In genomic region chr18:3148930-3149535, GRCh38 we compare ENCODE assay signal across 15 cellular contexts.
DNase-seq lines count a peak whose midpoint lies in the region; ATAC-seq, FAIRE-seq and TF ChIP-seq lines count a peak whose summit lies in the region.
"Had no signal": no experiment of that assay in that cellular context is flagged by ENCODE, and none has a peak within 500 bp of the region (broad histone marks: within the 10 kb centered on the region; RNA-seq: fewer than 3 reads in every experiment).

No MANE protein-coding gene starts in this region.

- POLR2A ChIA-PET in naive thymus-derived CD8-positive, alpha-beta T cell (lab: Charles Lee), result interaction anchor here (1.0 kb wide), 1 partner anchor 99 kb away, joined by 4 read pairs; the partner anchor contains the start of gene MYL12A

- no peaks in the 10 kb centered on the region for H3K27me3 Mint-ChIP-seq in naive thymus-derived CD8-positive, alpha-beta T cell
- H3K27me3 Mint-ChIP-seq: stimulated activated naive CD8-positive, alpha-beta T cell treated with anti-CD3 and anti-CD28 coated beads, Interleukin-15, Interleukin-2, amounts not matched to agents 100 ng/mL and 50 ng/mL, for 24 hours had no signal

- no peaks in the 10 kb centered on the region for H3K79me2 ChIP-seq in fibroblast of lung (ENCODE audit: control insufficient read depth, insufficient read depth, low read length)

- H4K20me1 ChIP-seq in fibroblast of lung (ENCODE audit: control insufficient read depth, extremely low read depth, insufficient read depth, low read length), result no peaks in the 10 kb centered on the region

- no peak overlapping the region for H3K4me2 ChIP-seq in fibroblast of lung (ENCODE audit: extremely low read depth, insufficient read depth, low read length)

- peaks cover 0 to 3% (median 0%) of the 10 kb centered on the region in 3 donors for H3K36me3 Mint-ChIP-seq in naive thymus-derived CD8-positive, alpha-beta T cell

- H3K36me3 ChIP-seq in left ventricle myocardium inferior, result peaks cover 27% of the 10 kb centered on the region
- H3K36me3 ChIP-seq in right atrium auricular region, result peaks cover 28% of the 10 kb centered on the region
- H3K36me3 ChIP-seq in fibroblast of lung (ENCODE audit: control insufficient read depth, insufficient read depth, low read length), result no peaks in the 10 kb centered on the region
- H3K36me3 ChIP-seq: colonic mucosa, esophagus squamous epithelium, SJSA1 had no signal

- no peak overlapping the region for H3K9ac ChIP-seq in fibroblast of lung (ENCODE audit: insufficient read depth, low read length)

- no peak for TF ChIP-seq CTCF in left ventricle myocardium inferior (IDR thresholded peaks at IDR 0.05; ENCODE audit: borderline replicate concordance)
- no peak for TF ChIP-seq CTCF in right atrium auricular region (IDR thresholded peaks at IDR 0.05)
- TF ChIP-seq CTCF in fibroblast of lung (conservative IDR thresholded peaks at IDR 0.05 in 1 of 2, IDR thresholded peaks at IDR 0.05 in 1 of 2; ENCODE audit: low read depth in 1 of 2, low read length in 2 of 2), result no peak

- no peak for DNase-seq in left ventricle myocardium inferior
- no peak for DNase-seq in right atrium auricular region (ENCODE audit: low spot score)
- DNase-seq in OCI-M1 (lab: John Stamatoyannopoulos, UW), result peak; percentile 18
- DNase-seq in fibroblast of lung (ENCODE audit: low read depth in 2 of 2), result peak; percentile 3 to 27
- peak; percentile 49 for DNase-seq in urothelium cell line (ENCODE audit: low spot score)
- no peak for DNase-seq in naive thymus-derived CD8-positive, alpha-beta T cell
- DNase-seq: colonic mucosa, esophagus squamous epithelium, islet precursor cell, NCI-H510A treated with DMSO at 0.1 percent for 48 hours had no signal

- H3K4me3 ChIP-seq in left ventricle myocardium inferior (no peak overlapping the region), right atrium auricular region (no peak overlapping the region), fibroblast of lung (replicated peaks in 1 of 4; ENCODE audit: control extremely low read depth in 1 of 4, insufficient read depth in 1 of 4, low read depth in 3 of 4, low read length in 4 of 4) (no peak overlapping the region)
- H3K4me3 ChIP-seq: colonic mucosa, esophagus squamous epithelium, SJSA1 had no signal

- H3K4me3 Mint-ChIP-seq in naive thymus-derived CD8-positive, alpha-beta T cell, result no peak overlapping the region
- H3K4me3 Mint-ChIP-seq: stimulated activated naive CD8-positive, alpha-beta T cell treated with anti-CD3 and anti-CD28 coated beads, Interleukin-15, Interleukin-2, amounts not matched to agents 100 ng/mL and 50 ng/mL, for 24 hours had no signal

- H3K4me1 ChIP-seq in left ventricle myocardium inferior, result peaks cover 26% of the 10 kb centered on the region
- peaks cover 0 to 11% of the 10 kb centered on the region in 2 donors for H3K4me1 ChIP-seq in right atrium auricular region
- H3K4me1 ChIP-seq in fibroblast of lung (ENCODE audit: control insufficient read depth, extremely low read depth, insufficient read depth, low read length), result no peaks in the 10 kb centered on the region
- H3K4me1 ChIP-seq: colonic mucosa, SJSA1 had no signal

- H3K27ac Mint-ChIP-seq in naive thymus-derived CD8-positive, alpha-beta T cell, result peak overlapping the region in 1 of 10 donors; percentile 18
- H3K27ac Mint-ChIP-seq: stimulated activated naive CD8-positive, alpha-beta T cell treated with anti-CD3 and anti-CD28 coated beads, Interleukin-15, Interleukin-2, amounts not matched to agents 100 ng/mL and 50 ng/mL, for 24 hours had no signal

- ATAC-seq in activated CD4-positive, CD25-positive, alpha-beta regulatory T cell treated with anti-CD3 and anti-CD28 coated beads, Interleukin-2, amount 50 U/mL, for 24 hours, result no peak
- no peak for ATAC-seq in GM21786 (IDR thresholded peaks at IDR 0.05; ENCODE audit: unreplicated experiment)
- no peak for ATAC-seq in naive thymus-derived CD8-positive, alpha-beta T cell

- peak; percentile 83 for FAIRE-seq in urothelium cell line (lab: Jason Lieb, UNC)

- H3K9me3 Mint-ChIP-seq in naive thymus-derived CD8-positive, alpha-beta T cell, result peaks cover 0 to 2% (median 0%) of the 10 kb centered on the region in 9 donors
- H3K9me3 Mint-ChIP-seq: stimulated activated naive CD8-positive, alpha-beta T cell treated with anti-CD3 and anti-CD28 coated beads, Interleukin-15, Interleukin-2, amounts not matched to agents 100 ng/mL and 50 ng/mL, for 24 hours had no signal

- no peaks in the 10 kb centered on the region for H3K9me3 ChIP-seq in left ventricle myocardium inferior (replicated peaks)
- H3K9me3 ChIP-seq in right atrium auricular region, result no peaks in the 10 kb centered on the region
- no peaks in the 10 kb centered on the region for H3K9me3 ChIP-seq in fibroblast of lung (ENCODE audit: control insufficient read depth, insufficient read depth, low read depth, low read length)
- H3K9me3 ChIP-seq: colonic mucosa, esophagus squamous epithelium, SJSA1 had no signal

- H3K4me1 Mint-ChIP-seq in naive thymus-derived CD8-positive, alpha-beta T cell, result peaks cover 0 to 3% (median 2%) of the 10 kb centered on the region in 4 donors

- intact Hi-C loops in left ventricle myocardium inferior (cut with micrococcal nuclease), result no loop called here

- H3K27ac ChIP-seq in left ventricle myocardium inferior (replicated peaks) (peak overlapping the region; percentile 16), right atrium auricular region (no peak overlapping the region), fibroblast of lung (ENCODE audit: insufficient read depth, low read length) (no peak overlapping the region)
- H3K27ac ChIP-seq: colonic mucosa, esophagus squamous epithelium, SJSA1, VCaP had no signal

- H2AFZ ChIP-seq in fibroblast of lung (ENCODE audit: low read length), result no peak overlapping the region

- H3K27me3 ChIP-seq in left ventricle myocardium inferior (ENCODE audit: low read depth) (no peaks in the 10 kb centered on the region), right atrium auricular region (no peaks in the 10 kb centered on the region), fibroblast of lung (ENCODE audit: control insufficient read depth, insufficient read depth, low read length) (no peaks in the 10 kb centered on the region)
- H3K27me3 ChIP-seq: colonic mucosa, esophagus squamous epithelium, SJSA1 had no signal

Comparison
In these comparisons a context has a peak if more than half of its experiments do, and no peak if none do; other contexts are left out.
1. DNase-seq: peak in OCI-M1 (single experiment), fibroblast of lung (2 of 2) and urothelium cell line (single experiment); none in left ventricle myocardium inferior (single experiment), right atrium auricular region (single experiment) and naive thymus-derived CD8-positive, alpha-beta T cell (0 of 10).